ENCODE assay signal across 9 cellular contexts in genomic region chr6:158536084-158536890, GRCh38. TPM values are rescaled to one million over a fixed set of nuclear protein-coding genes. Genes with fewer than 3 reads are reported as not detected.
DNase-seq lines count a peak whose midpoint lies in the region; ATAC-seq and TF ChIP-seq lines count a peak whose summit lies in the region.
"Had no signal": no experiment of that assay in that cellular context is flagged by ENCODE, and none has a peak within 500 bp of the region (broad histone marks: within the 10 kb centered on the region; RNA-seq: fewer than 3 reads in every experiment).

No MANE protein-coding gene starts in this region.

- no peaks in the 10 kb centered on the region for H3K4me1 ChIP-seq in right lobe of liver

- 3% methylated on average over 22 of the region's 75 CpGs for WGBS in right lobe of liver (ENCODE audit: insufficient coverage, low coverage, low lambda C conversion rate, missing lambda C conversion rate)

- peaks cover 0 to 14% of the 10 kb centered on the region in 2 donors for H3K27me3 ChIP-seq in right lobe of liver

- H3K36me3 ChIP-seq in right lobe of liver = no peaks in the 10 kb centered on the region

- intact Hi-C loops in Right ventricle myocardium inferior (cut with DNase I) (no loop called here), cardiac septum (cut with DNase I) (no loop called here), right lobe of liver (cut with DNase I) (no loop called here)

- no peak overlapping the region for H3K27ac ChIP-seq in right lobe of liver
- H3K27ac ChIP-seq: C4-2B had no signal

- ATAC-seq in Right ventricle myocardium inferior = peak; percentile 65
- peak; percentile 76 to 94 (median 80) for ATAC-seq in right lobe of liver

- TF ChIP-seq CTCF in right lobe of liver (IDR thresholded peaks at IDR 0.05) = no peak

- H3K4me3 ChIP-seq in right lobe of liver = peak overlapping the region; percentile 25 to 52 (median 34)

- no peaks in the 10 kb centered on the region for H3K9me3 ChIP-seq in right lobe of liver

- no peak for TF ChIP-seq POLR2A in right lobe of liver (IDR thresholded peaks at IDR 0.05)

- DNase-seq in Right ventricle myocardium inferior (ENCODE audit: missing footprints) (no peak), cardiac septum (ENCODE audit: low spot score) (no peak), NCI-H345 treated with DMSO at 0.1 percent for 48 hours (lab: John Stamatoyannopoulos, UW; ENCODE audit: unreplicated experiment) (peak; percentile 47), dermis microvascular lymphatic vessel endothelial cell (ENCODE audit: low read depth in 2 of 2) (peak; percentile 32 to 67), right lobe of liver (peak; percentile 56 to 70 (median 56)), NK-92 (lab: John Stamatoyannopoulos, UW; ENCODE audit: unreplicated experiment) (no peak)
- peak; percentile 43 to 52 for DNase-seq in activated CD4-positive, alpha-beta T cell treated with anti-CD3 and anti-CD28 coated beads, Interleukin-2, amount 50 U/mL, for 4 hours
- DNase-seq in stimulated activated CD4-positive, alpha-beta T cell treated with anti-CD3 and anti-CD28 coated beads, Interleukin-4, amount 100 ng/mL, for 24 hours = peak; percentile 69

RNA-seq across cellular contexts. Expression of gene TMEM181, which starts 23.6 kb away (rescaled TPM):
- total RNA-seq in Right ventricle myocardium inferior = 10.1 TPM
- total RNA-seq in cardiac septum = 10.6 TPM
- 32.2 and 40.0 TPM in 2 replicates for total RNA-seq in dermis microvascular lymphatic vessel endothelial cell
- 10 to 100 TPM; 11.3 to 14.0 (median 12.5) TPM for total RNA-seq in right lobe of liver

Comparison
In these comparisons a context has a peak if more than half of its experiments do, and no peak if none do; other contexts are left out.
1. DNase-seq: peak in NCI-H345 treated with DMSO at 0.1 percent for 48 hours (single experiment), activated CD4-positive, alpha-beta T cell treated with anti-CD3 and anti-CD28 coated beads, Interleukin-2, amount 50 U/mL, for 4 hours (2 of 2), dermis microvascular lymphatic vessel endothelial cell (2 of 2), right lobe of liver (3 of 3) and stimulated activated CD4-positive, alpha-beta T cell treated with anti-CD3 and anti-CD28 coated beads, Interleukin-4, amount 100 ng/mL, for 24 hours (single experiment); none in Right ventricle myocardium inferior (single experiment), cardiac septum (single experiment) and NK-92 (single experiment).